Comparison of ENCODE assay signal across 10 cellular contexts in the genomic region with DNA sequence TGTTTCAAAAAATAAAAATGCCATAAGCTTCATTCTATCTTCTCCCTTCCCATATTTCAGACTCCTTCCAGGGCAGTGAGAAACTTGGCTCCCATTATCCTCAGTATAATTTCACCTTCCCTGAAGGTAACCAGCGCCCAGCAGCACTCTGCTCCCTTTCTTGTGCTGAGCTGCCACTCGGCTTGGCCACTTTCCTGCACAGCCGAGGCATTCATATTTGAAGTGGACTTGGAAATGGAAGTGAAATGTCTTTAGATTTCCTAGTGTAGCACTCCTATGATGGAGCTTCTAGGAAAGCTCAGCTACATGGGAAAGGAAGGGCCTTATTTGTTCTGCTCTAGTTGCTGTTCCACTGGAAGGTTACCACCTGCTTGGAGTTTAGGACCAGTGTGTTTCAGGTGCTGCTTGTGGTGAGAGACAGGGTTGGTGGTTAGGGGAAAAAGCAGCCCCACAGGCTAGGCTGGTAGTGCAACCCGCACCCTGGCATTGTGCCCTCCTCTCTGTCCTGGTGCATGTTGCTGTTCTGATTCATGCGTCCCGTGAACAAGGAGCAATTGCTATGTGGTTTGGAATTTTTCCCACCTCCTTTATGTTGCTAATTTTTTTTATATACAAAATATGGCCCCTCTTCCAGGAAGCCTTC. TPM values are rescaled to one million over a fixed set of nuclear protein-coding genes. Genes with fewer than 3 reads are reported as not detected.
A peak's percentile ranks its signal among the peaks of the same experiment; 100 is the strongest.
DNase-seq lines count a peak whose midpoint lies in the region; ATAC-seq, FAIRE-seq and TF ChIP-seq lines count a peak whose summit lies in the region.
"Had no signal": no experiment of that assay in that cellular context is flagged by ENCODE, and none has a peak within 500 bp of the region (broad histone marks: within the 10 kb centered on the region; RNA-seq: fewer than 3 reads in every experiment).

No MANE protein-coding gene starts in this region.

- H3K9me3 Mint-ChIP-seq in HFFc6 (no peaks in the 10 kb centered on the region; the same call in 1 of the 2 replicates), mesothelial cell of epicardium (no peaks in the 10 kb centered on the region)
- H3K9me3 Mint-ChIP-seq: activated B cell treated with CpG ODN at 0.5 μM for 24 hours had no signal

- no peak for TF ChIP-seq POLR2A in breast epithelium (IDR thresholded peaks at IDR 0.05)

- H3K4me3 ChIP-seq in breast epithelium (no peak overlapping the region), small intestine (ENCODE audit: low read depth in 1 of 2, low read length in 2 of 2) (no peak overlapping the region)

- H3K9me3 ChIP-seq in breast epithelium (no peaks in the 10 kb centered on the region), small intestine (ENCODE audit: control insufficient read depth, low read depth) (no peaks in the 10 kb centered on the region)

- WGBS in small intestine, 3 donors = 52 to 73% (median 62%) methylated on average over 6 of the region's 6 CpGs

- H3K36me3 Mint-ChIP-seq in HFFc6 (ENCODE audit: low read depth) (peaks cover 73% of the 10 kb centered on the region), mesothelial cell of epicardium (peaks cover 31% of the 10 kb centered on the region)

- H3K27ac ChIP-seq in breast epithelium (peak overlapping the region; percentile 64 to 68), small intestine (ENCODE audit: low read depth in 1 of 2, low read length in 1 of 2) (no peak overlapping the region)

- H3K27ac Mint-ChIP-seq in HFFc6 (peak overlapping the region; percentile 70), mesothelial cell of epicardium (peak overlapping the region; percentile 71)
- H3K27ac Mint-ChIP-seq: activated B cell treated with CpG ODN at 0.5 μM for 24 hours had no signal

- H3K4me1 Mint-ChIP-seq in HFFc6 (ENCODE audit: low read depth) = peaks cover 32% of the 10 kb centered on the region
- H3K4me1 Mint-ChIP-seq in mesothelial cell of epicardium = peaks cover 3% of the 10 kb centered on the region

- H3K27me3 Mint-ChIP-seq in HFFc6 (ENCODE audit: insufficient read depth) (peaks cover 20% of the 10 kb centered on the region), mesothelial cell of epicardium (ENCODE audit: low read depth) (no peaks in the 10 kb centered on the region)
- H3K27me3 Mint-ChIP-seq: activated B cell treated with CpG ODN at 0.5 μM for 24 hours had no signal

- no peak for ATAC-seq in GM19452 (IDR thresholded peaks at IDR 0.05; ENCODE audit: unreplicated experiment)

- TF ChIP-seq CTCF in AG09319 (IDR thresholded peaks at IDR 0.05; ENCODE audit: low read depth, low read length) (no peak), HFFc6 (IDR thresholded peaks at IDR 0.05) (no peak), breast epithelium (IDR thresholded peaks at IDR 0.05) (peak in 1 of 3 donors; percentile 45), mesothelial cell of epicardium (IDR thresholded peaks at IDR 0.05; ENCODE audit: unreplicated experiment) (no peak)

- no peak for FAIRE-seq in small intestine (lab: Jason Lieb, UNC)

- no peaks in the 10 kb centered on the region for H3K27me3 ChIP-seq in breast epithelium
- H3K27me3 ChIP-seq in small intestine (ENCODE audit: control insufficient read depth in 2 of 2, insufficient read depth in 2 of 2, low read length in 2 of 2) = no peaks in the 10 kb centered on the region

- H3K4me1 ChIP-seq in breast epithelium = peaks cover 0 to 5% of the 10 kb centered on the region in 2 donors
- no peaks in the 10 kb centered on the region for H3K4me1 ChIP-seq in small intestine (ENCODE audit: control insufficient read depth in 2 of 2, insufficient read depth in 1 of 2, low read depth in 1 of 2, low read length in 1 of 2)

- no peaks in the 10 kb centered on the region for H3K36me3 ChIP-seq in breast epithelium
- peaks cover 2 to 9% of the 10 kb centered on the region in 2 donors for H3K36me3 ChIP-seq in small intestine (ENCODE audit: control insufficient read depth in 2 of 2, insufficient read depth in 2 of 2, low read length in 2 of 2)

- peak; percentile 30 for DNase-seq in AG09319 (ENCODE audit: extremely low read depth, low read depth)
- DNase-seq in HFFc6 = peak; percentile 48
- peak; percentile 85 to 90 for DNase-seq in breast epithelium (ENCODE audit: low spot score in 2 of 2)
- DNase-seq in mesothelial cell of epicardium (ENCODE audit: low spot score in 2 of 2, unreplicated experiment in 2 of 2) = no peak
- DNase-seq in small intestine = no peak
- no peak for DNase-seq in NCI-H82 treated with DMSO at 0.1 percent for 48 hours (lab: John Stamatoyannopoulos, UW; ENCODE audit: unreplicated experiment)
- no peak for DNase-seq in NCI-H69 (lab: John Stamatoyannopoulos, UW)
- DNase-seq: activated B cell treated with CpG ODN at 0.5 μM for 24 hours, NCI-H2029 treated with DMSO at 0.1 percent for 48 hours had no signal

- intact Hi-C loops in breast epithelium (cut with DNase I; ENCODE audit: low total_unique reads) = loop anchor here (10.0 kb wide), 1 partner anchor 82 kb away; no protein-coding TSS in a partner anchor

- H3K4me3 Mint-ChIP-seq in HFFc6 (no peak overlapping the region; the same call in 1 of the 2 replicates), mesothelial cell of epicardium (no peak overlapping the region)
- H3K4me3 Mint-ChIP-seq: activated B cell treated with CpG ODN at 0.5 μM for 24 hours had no signal

RNA-seq across cellular contexts. Expression of gene RAD23B, which starts 53.8 kb away (rescaled TPM):
- total RNA-seq in HFFc6 (2021; fragmentation: NEBNext Ultra II Directional; extraction: Animal tissue kit (Norgen Biotek cat#: 25700)) = 100 to 1,000 TPM; 196 to 222 (median 204) TPM
- total RNA-seq in breast epithelium (10 to 100 TPM; 63.6 to 70.2 (median 68.1) TPM), mesothelial cell of epicardium (97.5 to 105 TPM (median 101 TPM) in 3 replicates)
- polyA plus RNA-seq in small intestine = 10 to 100 TPM; 49.4 to 62.8 (median 50.8) TPM

Comparison
In these comparisons a context has a peak if more than half of its experiments do, and no peak if none do; other contexts are left out.
1. DNase-seq: peak in AG09319 (single experiment), HFFc6 (single experiment) and breast epithelium (2 of 2); none in mesothelial cell of epicardium (0 of 2), small intestine (single experiment), NCI-H82 treated with DMSO at 0.1 percent for 48 hours (single experiment) and NCI-H69 (single experiment).
2. H3K27ac ChIP-seq: peak in breast epithelium (2 of 2); none in small intestine (0 of 2).